Comparison of ENCODE assay signal across 17 cellular contexts in the genomic region with DNA sequence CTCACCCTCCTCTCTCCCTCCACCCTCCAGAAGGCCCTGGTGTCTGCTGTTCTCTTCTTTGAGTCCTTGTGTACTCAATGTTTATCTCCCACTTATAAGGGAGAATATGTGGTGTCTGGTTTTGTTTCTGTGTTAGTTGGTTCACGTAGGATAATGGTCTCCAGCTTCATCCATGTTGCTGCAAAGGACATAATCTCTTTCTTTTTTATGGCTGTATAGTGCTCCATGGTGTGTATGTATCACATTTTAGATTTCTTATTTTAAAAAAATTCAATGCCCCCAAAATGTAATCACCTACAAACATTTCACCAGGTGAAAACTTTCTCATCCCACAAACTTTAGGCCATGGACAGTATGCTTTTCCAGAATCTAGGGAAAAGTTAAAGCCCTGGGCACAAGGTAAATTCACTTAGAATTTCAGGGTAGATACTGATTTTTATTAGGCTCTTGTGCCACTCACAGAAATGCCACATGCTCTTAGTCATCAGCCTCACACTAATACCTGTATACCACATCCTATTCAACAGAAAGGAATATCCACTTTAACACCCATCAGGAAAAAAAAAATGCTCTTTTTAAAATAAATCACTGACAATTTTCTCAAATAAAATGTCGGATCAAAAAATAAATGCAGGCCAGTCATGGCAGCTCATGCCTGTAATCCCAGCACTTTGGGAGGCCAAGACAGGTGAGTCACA.
"Had no signal": no experiment of that assay in that cellular context is flagged by ENCODE, and none has a peak within 500 bp of the region (broad histone marks: within the 10 kb centered on the region; RNA-seq: fewer than 3 reads in every experiment).

No MANE protein-coding gene starts in this region.

- FAIRE-seq: colon, urothelium cell line had no signal

- H3K27ac Mint-ChIP-seq: mesothelial cell of epicardium, neural progenitor cell, T-cell had no signal

- H3K27me3 Mint-ChIP-seq: T-cell had no signal

- H3K4me3 ChIP-seq: ascending aorta, neural progenitor cell, ovary had no signal

- H3K36me3 Mint-ChIP-seq: mesothelial cell of epicardium, neural progenitor cell, T-cell had no signal

- DNase-seq: activated CD4-positive, alpha-beta T cell treated with anti-CD3 and anti-CD28 coated beads, Interleukin-2, amount 50 U/mL, for 48 hours; activated CD4-positive, CD25-positive, alpha-beta regulatory T cell; activated gamma-delta T cell treated with Interleukin-2 at 50 U/mL for 16 hours; activated T-cell treated with anti-CD3 and anti-CD28 coated beads, Interleukin-2, amount 50 U/mL, for 48 hours; effector CD4-positive, alpha-beta T cell; hypothalamus; kidney glomerular epithelial cell; ovary; retina; stimulated activated CD4-positive, alpha-beta T cell treated with anti-CD3 and anti-CD28 coated beads, Interleukin-15, amount 100 ng/mL, for 24 hours; stimulated activated CD4-positive, alpha-beta T cell treated with anti-CD3 and anti-CD28 coated beads, Interleukin-4, amount 100 ng/mL, for 4 hours; T-cell had no signal

- H3K9ac ChIP-seq: neural progenitor cell had no signal

- H3K4me1 Mint-ChIP-seq: mesothelial cell of epicardium, neural progenitor cell had no signal

- ATAC-seq: T-cell had no signal

- H3K4me1 ChIP-seq: ascending aorta, neural progenitor cell had no signal

- H3K9me3 ChIP-seq: ascending aorta, ovary had no signal

- H3K27ac ChIP-seq: ascending aorta, neural progenitor cell, ovary had no signal

- H3K4me3 Mint-ChIP-seq: mesothelial cell of epicardium, neural progenitor cell, T-cell had no signal

- H3K4me2 ChIP-seq: neural progenitor cell had no signal

- H3K27me3 ChIP-seq: ascending aorta, neural progenitor cell, ovary had no signal

- H3K9me3 Mint-ChIP-seq: mesothelial cell of epicardium, neural progenitor cell, T-cell had no signal

- H3K36me3 ChIP-seq: ascending aorta, neural progenitor cell, ovary had no signal

- H2AFZ ChIP-seq: neural progenitor cell had no signal
